13 cellular contexts compared by ENCODE assay signal in the genomic region with DNA sequence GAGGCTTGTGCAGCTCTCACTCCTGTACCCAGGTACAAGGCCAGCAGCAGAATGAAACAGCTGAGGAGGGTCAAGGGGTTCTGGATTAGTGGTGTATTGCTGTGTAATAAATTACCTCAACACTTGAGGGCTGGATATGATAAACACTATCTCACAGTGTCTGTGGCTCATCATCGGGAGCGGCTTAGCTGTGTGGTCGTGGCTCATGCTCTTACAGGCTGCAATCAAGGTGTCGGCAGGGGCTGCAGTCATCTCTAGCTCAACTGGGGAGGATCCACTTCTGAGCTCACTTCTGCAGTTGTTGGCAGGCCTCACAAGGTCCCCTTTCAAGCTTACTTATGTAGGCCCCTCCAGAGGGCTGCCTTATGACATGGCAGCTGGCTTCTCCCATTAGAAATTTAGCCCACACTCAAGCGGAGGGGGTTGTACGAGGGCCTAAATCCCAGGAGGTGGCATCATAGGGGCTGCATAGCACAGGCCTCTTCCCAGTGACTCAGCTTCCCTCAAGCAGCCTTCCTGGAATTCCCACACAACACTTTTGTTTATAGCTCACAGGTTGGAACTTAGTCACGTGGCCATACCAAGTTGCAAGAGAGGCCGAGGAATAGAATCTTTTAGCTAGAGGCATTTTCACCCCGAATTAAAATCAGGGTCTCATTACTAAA.
DNase-seq lines count a peak whose midpoint lies in the region; ATAC-seq lines count a peak whose summit lies in the region.
"Had no signal": no experiment of that assay in that cellular context is flagged by ENCODE, and none has a peak within 500 bp of the region (broad histone marks: within the 10 kb centered on the region; RNA-seq: fewer than 3 reads in every experiment).

No MANE protein-coding gene starts in this region.

- H3K27me3 Mint-ChIP-seq in activated CD4-positive, alpha-beta T cell treated with anti-CD3 and anti-CD28 coated beads for 36 hours = no peaks in the 10 kb centered on the region
- no peaks in the 10 kb centered on the region for H3K27me3 Mint-ChIP-seq in activated T-cell treated with anti-CD3 and anti-CD28 coated beads, Interleukin-2, amount 50 U/mL, for 72 hours (ENCODE audit: low read depth)
- H3K27me3 Mint-ChIP-seq in naive thymus-derived CD8-positive, alpha-beta T cell = no peaks in the 10 kb centered on the region
- H3K27me3 Mint-ChIP-seq in stimulated activated naive B cell treated with anti-CD40 and anti-IgM and Interleukin-4, amounts not matched to agents 10 μg/mL and 1 μg/mL and 100 μg/mL, for 72 hours = no peaks in the 10 kb centered on the region
- H3K27me3 Mint-ChIP-seq: activated B cell treated with CpG ODN at 0.5 μM for 24 hours, type B pancreatic cell had no signal

- no peak overlapping the region for H3K4me3 Mint-ChIP-seq in activated CD4-positive, alpha-beta T cell treated with anti-CD3 and anti-CD28 coated beads for 36 hours
- no peak overlapping the region for H3K4me3 Mint-ChIP-seq in activated T-cell treated with anti-CD3 and anti-CD28 coated beads, Interleukin-2, amount 50 U/mL, for 72 hours
- peak overlapping the region in 3 of 10 donors; percentile 19 to 65 (median 52) for H3K4me3 Mint-ChIP-seq in naive thymus-derived CD8-positive, alpha-beta T cell
- no peak overlapping the region for H3K4me3 Mint-ChIP-seq in stimulated activated naive B cell treated with anti-CD40 and anti-IgM and Interleukin-4, amounts not matched to agents 10 μg/mL and 1 μg/mL and 100 μg/mL, for 72 hours
- H3K4me3 Mint-ChIP-seq: activated B cell treated with CpG ODN at 0.5 μM for 24 hours, type B pancreatic cell had no signal

- H3K4me1 Mint-ChIP-seq in activated CD4-positive, alpha-beta T cell treated with anti-CD3 and anti-CD28 coated beads for 36 hours = peaks cover 42% of the 10 kb centered on the region
- peaks cover 34% of the 10 kb centered on the region for H3K4me1 Mint-ChIP-seq in activated T-cell treated with anti-CD3 and anti-CD28 coated beads, Interleukin-2, amount 50 U/mL, for 72 hours (ENCODE audit: low read depth)
- peaks cover 17 to 75% (median 67%) of the 10 kb centered on the region in 4 donors for H3K4me1 Mint-ChIP-seq in naive thymus-derived CD8-positive, alpha-beta T cell
- peaks cover 23 to 26% of the 10 kb centered on the region in 2 donors for H3K4me1 Mint-ChIP-seq in stimulated activated naive B cell treated with anti-CD40 and anti-IgM and Interleukin-4, amounts not matched to agents 10 μg/mL and 1 μg/mL and 100 μg/mL, for 72 hours

- intact Hi-C loops in activated CD4-positive, alpha-beta T cell treated with anti-CD3 and anti-CD28 coated beads for 36 hours (cut with DNase I, micrococcal nuclease) = no loop called here

- H3K27ac Mint-ChIP-seq in activated CD4-positive, alpha-beta T cell treated with anti-CD3 and anti-CD28 coated beads for 36 hours = no peak overlapping the region
- H3K27ac Mint-ChIP-seq in activated T-cell treated with anti-CD3 and anti-CD28 coated beads, Interleukin-2, amount 50 U/mL, for 72 hours = no peak overlapping the region
- H3K27ac Mint-ChIP-seq in naive thymus-derived CD8-positive, alpha-beta T cell = peak overlapping the region; percentile 70 to 97 (median 94)
- H3K27ac Mint-ChIP-seq in stimulated activated naive B cell treated with anti-CD40 and anti-IgM and Interleukin-4, amounts not matched to agents 10 μg/mL and 1 μg/mL and 100 μg/mL, for 72 hours = no peak overlapping the region
- H3K27ac Mint-ChIP-seq: activated B cell treated with CpG ODN at 0.5 μM for 24 hours, type B pancreatic cell had no signal

- CTCF ChIA-PET in activated CD4-positive, alpha-beta T cell treated with anti-CD3 and anti-CD28 coated beads for 36 hours (lab: Charles Lee) = interaction anchor here (0.5 to 3.3 kb wide), 3 partner anchors 11 to 181 kb away, joined by 3 to 12 read pairs (median 3); no protein-coding TSS in a partner anchor

- no peaks in the 10 kb centered on the region for H3K9me3 Mint-ChIP-seq in activated CD4-positive, alpha-beta T cell treated with anti-CD3 and anti-CD28 coated beads for 36 hours (ENCODE audit: low read depth)
- no peaks in the 10 kb centered on the region for H3K9me3 Mint-ChIP-seq in activated T-cell treated with anti-CD3 and anti-CD28 coated beads, Interleukin-2, amount 50 U/mL, for 72 hours
- peaks cover 0 to 7% (median 0%) of the 10 kb centered on the region in 9 donors for H3K9me3 Mint-ChIP-seq in naive thymus-derived CD8-positive, alpha-beta T cell
- no peaks in the 10 kb centered on the region for H3K9me3 Mint-ChIP-seq in stimulated activated naive B cell treated with anti-CD40 and anti-IgM and Interleukin-4, amounts not matched to agents 10 μg/mL and 1 μg/mL and 100 μg/mL, for 72 hours
- H3K9me3 Mint-ChIP-seq: activated B cell treated with CpG ODN at 0.5 μM for 24 hours, type B pancreatic cell had no signal

- POLR2A ChIA-PET in activated CD4-positive, alpha-beta T cell treated with anti-CD3 and anti-CD28 coated beads for 36 hours (lab: Charles Lee) = no interaction called here
- POLR2A ChIA-PET in naive thymus-derived CD8-positive, alpha-beta T cell (lab: Charles Lee) = interaction anchor here (0.7 to 4.3 kb wide), 3 partner anchors 18 to 23 kb away, joined by 3 to 43 read pairs (median 3); no protein-coding TSS in a partner anchor

- peak; percentile 64 for ATAC-seq in activated CD4-positive, alpha-beta T cell treated with anti-CD3 and anti-CD28 coated beads for 36 hours
- ATAC-seq in activated T-cell treated with anti-CD3 and anti-CD28 coated beads, Interleukin-2, amount 50 U/mL, for 72 hours (replicated peaks in 1 of 2) = peak; percentile 75 to 78
- peak; percentile 27 to 34 for ATAC-seq in naive thymus-derived CD8-positive, alpha-beta T cell
- no peak for ATAC-seq in stimulated activated naive B cell treated with anti-CD40 and anti-IgM and Interleukin-4, amounts not matched to agents 10 μg/mL and 1 μg/mL and 100 μg/mL, for 72 hours (replicated peaks)

- DNase-seq in activated CD4-positive, alpha-beta T cell treated with anti-CD3 and anti-CD28 coated beads for 36 hours = peak; percentile 37
- no peak for DNase-seq in activated CD4-positive, alpha-beta T cell treated with anti-CD3 and anti-CD28 coated beads, Interleukin-2, amount 50 U/mL, for 1 hour
- DNase-seq in ELF-1 (ENCODE audit: low read depth, low spot score) (peak; percentile 64), OCI-M2 (lab: John Stamatoyannopoulos, UW; ENCODE audit: unreplicated experiment) (no peak), GM19240 (ENCODE audit: insufficient read length, low spot score) (no peak)
- peak; percentile 31 to 33 for DNase-seq in activated T-cell treated with anti-CD3 and anti-CD28 coated beads, Interleukin-2, amount 50 U/mL, for 72 hours
- peak in 2 of 10 donors; percentile 10 to 30 for DNase-seq in naive thymus-derived CD8-positive, alpha-beta T cell
- DNase-seq in stimulated activated naive B cell treated with anti-CD40 and anti-IgM and Interleukin-4, amounts not matched to agents 10 μg/mL and 1 μg/mL and 100 μg/mL, for 72 hours = no peak
- DNase-seq: activated B cell treated with CpG ODN at 0.5 μM for 24 hours; KBM-7; NCI-H1105; NK-92 treated with Interleukin-12 subunit alpha and Interleukin-12 subunit beta, amount 100 ng/mL, for 24 hours had no signal

- no peaks in the 10 kb centered on the region for H3K36me3 Mint-ChIP-seq in activated CD4-positive, alpha-beta T cell treated with anti-CD3 and anti-CD28 coated beads for 36 hours (ENCODE audit: low read depth)
- H3K36me3 Mint-ChIP-seq in activated T-cell treated with anti-CD3 and anti-CD28 coated beads, Interleukin-2, amount 50 U/mL, for 72 hours (ENCODE audit: insufficient read depth in 2 of 2) = no peaks in the 10 kb centered on the region
- no peaks in the 10 kb centered on the region for H3K36me3 Mint-ChIP-seq in naive thymus-derived CD8-positive, alpha-beta T cell
- H3K36me3 Mint-ChIP-seq in stimulated activated naive B cell treated with anti-CD40 and anti-IgM and Interleukin-4, amounts not matched to agents 10 μg/mL and 1 μg/mL and 100 μg/mL, for 72 hours = peaks cover 0 to 2% of the 10 kb centered on the region in 2 donors
- H3K36me3 Mint-ChIP-seq: type B pancreatic cell had no signal

Comparison
In these comparisons a context has a peak if more than half of its experiments do, and no peak if none do; other contexts are left out.
1. DNase-seq: peak in activated CD4-positive, alpha-beta T cell treated with anti-CD3 and anti-CD28 coated beads for 36 hours (single experiment), ELF-1 (single experiment) and activated T-cell treated with anti-CD3 and anti-CD28 coated beads, Interleukin-2, amount 50 U/mL, for 72 hours (2 of 2); none in activated CD4-positive, alpha-beta T cell treated with anti-CD3 and anti-CD28 coated beads, Interleukin-2, amount 50 U/mL, for 1 hour (single experiment), OCI-M2 (single experiment), GM19240 (single experiment) and stimulated activated naive B cell treated with anti-CD40 and anti-IgM and Interleukin-4, amounts not matched to agents 10 μg/mL and 1 μg/mL and 100 μg/mL, for 72 hours (single experiment).
2. ATAC-seq: peak in activated CD4-positive, alpha-beta T cell treated with anti-CD3 and anti-CD28 coated beads for 36 hours (single experiment), activated T-cell treated with anti-CD3 and anti-CD28 coated beads, Interleukin-2, amount 50 U/mL, for 72 hours (2 of 2) and naive thymus-derived CD8-positive, alpha-beta T cell (2 of 2); none in stimulated activated naive B cell treated with anti-CD40 and anti-IgM and Interleukin-4, amounts not matched to agents 10 μg/mL and 1 μg/mL and 100 μg/mL, for 72 hours (0 of 2).
3. H3K27ac Mint-ChIP-seq: peak in naive thymus-derived CD8-positive, alpha-beta T cell (10 of 10); none in activated CD4-positive, alpha-beta T cell treated with anti-CD3 and anti-CD28 coated beads for 36 hours (single experiment), activated T-cell treated with anti-CD3 and anti-CD28 coated beads, Interleukin-2, amount 50 U/mL, for 72 hours (single experiment) and stimulated activated naive B cell treated with anti-CD40 and anti-IgM and Interleukin-4, amounts not matched to agents 10 μg/mL and 1 μg/mL and 100 μg/mL, for 72 hours (single experiment).